14 cellular contexts compared by ENCODE assay signal in the genomic region with DNA sequence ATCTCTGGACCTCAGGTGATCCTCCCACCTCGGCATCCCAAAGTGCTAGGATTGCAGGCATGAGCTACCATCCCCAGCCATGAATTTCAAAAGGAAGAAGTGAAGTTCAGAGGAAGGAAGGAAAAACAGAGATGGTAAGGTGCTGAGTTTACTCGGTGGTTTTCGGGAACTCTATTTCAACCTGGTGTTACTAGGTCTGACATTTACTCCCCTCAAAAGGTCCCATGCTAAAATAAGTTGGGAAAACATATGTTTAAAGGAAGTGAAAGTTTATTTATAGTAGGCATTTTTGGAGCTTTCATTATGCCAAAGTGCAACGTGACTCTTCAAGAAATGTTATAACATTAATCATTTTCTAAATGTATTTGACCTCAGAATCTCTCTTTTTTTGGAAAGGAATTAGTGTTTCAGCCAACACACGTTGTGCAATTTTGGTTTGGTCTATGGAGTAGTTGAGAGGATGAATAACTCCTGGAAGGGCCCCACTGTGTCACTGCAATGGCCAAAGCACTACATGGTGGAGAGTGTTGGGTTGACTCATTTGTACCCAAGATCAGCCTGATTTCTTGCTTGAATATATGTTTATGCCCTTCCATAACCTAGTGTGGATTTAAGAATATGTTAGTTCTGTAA.
DNase-seq lines count a peak whose midpoint lies in the region; ATAC-seq and TF ChIP-seq lines count a peak whose summit lies in the region.
"Had no signal": no experiment of that assay in that cellular context is flagged by ENCODE, and none has a peak within 500 bp of the region (broad histone marks: within the 10 kb centered on the region; RNA-seq: fewer than 3 reads in every experiment).

No MANE protein-coding gene starts in this region.

- H3K18ac ChIP-seq in mesendoderm (ENCODE audit: low read length) = no peak overlapping the region

- WGBS in heart right ventricle, 2 donors = 59 to 64% methylated on average over 5 of the region's 5 CpGs
- whole genome bisulfite sequencing in thyroid gland, 2 donors = 57 to 67% methylated on average over 5 of the region's 5 CpGs
- WGBS in mesendoderm (ENCODE audit: extremely low coverage, insufficient coverage, low lambda C conversion rate) = no CpG with 5 or more reads among the region's 5 CpGs

- no peak overlapping the region for H3K4ac ChIP-seq in mesendoderm (ENCODE audit: low read depth, low read length)

- H3K79me2 ChIP-seq in mesendoderm (ENCODE audit: control insufficient read depth, insufficient read depth, low read length) = no peaks in the 10 kb centered on the region

- no peak overlapping the region for H2BK15ac ChIP-seq in mesendoderm (replicated peaks; ENCODE audit: low read depth)

- no peak overlapping the region for H3K27ac ChIP-seq in heart right ventricle
- no peak overlapping the region for H3K27ac ChIP-seq in thyroid gland
- H3K27ac ChIP-seq in mesendoderm (ENCODE audit: low read depth, low read length) = no peak overlapping the region
- H3K27ac ChIP-seq: lower lobe of right lung, neutrophil had no signal

- H3K56ac ChIP-seq in mesendoderm (ENCODE audit: low read length) = no peak overlapping the region

- no peak overlapping the region for H2AK5ac ChIP-seq in mesendoderm (ENCODE audit: low read length)

- no peaks in the 10 kb centered on the region for H3K79me1 ChIP-seq in mesendoderm (ENCODE audit: low read length)

- H3K36me3 ChIP-seq in heart right ventricle (no peaks in the 10 kb centered on the region), thyroid gland (no peaks in the 10 kb centered on the region), mesendoderm (ENCODE audit: control insufficient read depth, insufficient read depth, low read length) (no peaks in the 10 kb centered on the region)
- H3K36me3 ChIP-seq: lower lobe of right lung, neutrophil had no signal

- no peak overlapping the region for H3K9ac ChIP-seq in mesendoderm (ENCODE audit: low read length)

- peak; percentile 56 for DNase-seq in HCEC 1CT
- DNase-seq in amniotic stem cell (lab: John Stamatoyannopoulos, UW) = peak; percentile 86
- DNase-seq in heart right ventricle = peak in 1 of 2 donors; percentile 13
- peak; percentile 6 to 10 for DNase-seq in thyroid gland
- no peak for DNase-seq in mesendoderm
- DNase-seq: activated CD4-positive, alpha-beta T cell treated with anti-CD3 and anti-CD28 coated beads, Interleukin-2, amount 50 U/mL, for 48 hours; central memory CD4-positive, alpha-beta T cell; lower lobe of right lung; NCI-H187 treated with DMSO at 0.1 percent for 48 hours; NCI-H748 treated with DMSO at 0.1 percent for 48 hours had no signal

- H4K8ac ChIP-seq in mesendoderm (ENCODE audit: low read depth, low read length) = no peak overlapping the region

- ATAC-seq in heart right ventricle (peak in 5 of 8 donors; percentile 37 to 66 (median 50)), GM21717 (IDR thresholded peaks at IDR 0.05; ENCODE audit: unreplicated experiment) (no peak), GM21723 (IDR thresholded peaks at IDR 0.05; ENCODE audit: unreplicated experiment) (no peak), HG02623 (IDR thresholded peaks at IDR 0.05; ENCODE audit: unreplicated experiment) (no peak)

- no peak for TF ChIP-seq POLR2A in thyroid gland (IDR thresholded peaks at IDR 0.05)

- H3K9me3 ChIP-seq in heart right ventricle (no peaks in the 10 kb centered on the region), thyroid gland (no peaks in the 10 kb centered on the region)
- H3K9me3 ChIP-seq: lower lobe of right lung, neutrophil had no signal

- TF ChIP-seq CTCF in heart right ventricle (IDR thresholded peaks at IDR 0.05) (no peak), thyroid gland (IDR thresholded peaks at IDR 0.05) (no peak)

- H3K4me2 ChIP-seq in mesendoderm (ENCODE audit: low read length) = no peak overlapping the region

- peaks cover 0 to 15% (median 0%) of the 10 kb centered on the region in 9 donors for H3K4me1 ChIP-seq in heart right ventricle
- peaks cover 0 to 3% of the 10 kb centered on the region in 2 donors for H3K4me1 ChIP-seq in thyroid gland
- peaks cover 1% of the 10 kb centered on the region for H3K4me1 ChIP-seq in mesendoderm (ENCODE audit: control insufficient read depth, low read depth, low read length)

- H3K4me3 ChIP-seq in heart right ventricle = no peak overlapping the region
- no peak overlapping the region for H3K4me3 ChIP-seq in thyroid gland (replicated peaks in 1 of 3)
- no peak overlapping the region for H3K4me3 ChIP-seq in mesendoderm (ENCODE audit: low read length)
- H3K4me3 ChIP-seq: lower lobe of right lung had no signal

- intact Hi-C loops in heart right ventricle (cut with DNase I) = no loop called here
- intact Hi-C loops in thyroid gland (cut with DNase I) = no loop called here

- H2BK5ac ChIP-seq in mesendoderm (ENCODE audit: low read length) = no peak overlapping the region

- H3K27me3 ChIP-seq in heart right ventricle (peaks cover 0 to 2% (median 0%) of the 10 kb centered on the region in 7 donors), thyroid gland (no peaks in the 10 kb centered on the region), mesendoderm (ENCODE audit: insufficient read depth, low read length, poor library complexity) (no peaks in the 10 kb centered on the region)
- H3K27me3 ChIP-seq: neutrophil had no signal

- no peak overlapping the region for H4K5ac ChIP-seq in mesendoderm (ENCODE audit: low read length)

- no peak overlapping the region for H3K23ac ChIP-seq in mesendoderm (ENCODE audit: low read length)

- H2BK120ac ChIP-seq in mesendoderm (ENCODE audit: low read depth, low read length) = no peak overlapping the region

Comparison
In these comparisons a context has a peak if more than half of its experiments do, and no peak if none do; other contexts are left out.
1. ATAC-seq: peak in heart right ventricle (5 of 8); none in GM21717 (single experiment), GM21723 (single experiment) and HG02623 (single experiment).